ENCODE assay signal across 13 cellular contexts in the genomic region with DNA sequence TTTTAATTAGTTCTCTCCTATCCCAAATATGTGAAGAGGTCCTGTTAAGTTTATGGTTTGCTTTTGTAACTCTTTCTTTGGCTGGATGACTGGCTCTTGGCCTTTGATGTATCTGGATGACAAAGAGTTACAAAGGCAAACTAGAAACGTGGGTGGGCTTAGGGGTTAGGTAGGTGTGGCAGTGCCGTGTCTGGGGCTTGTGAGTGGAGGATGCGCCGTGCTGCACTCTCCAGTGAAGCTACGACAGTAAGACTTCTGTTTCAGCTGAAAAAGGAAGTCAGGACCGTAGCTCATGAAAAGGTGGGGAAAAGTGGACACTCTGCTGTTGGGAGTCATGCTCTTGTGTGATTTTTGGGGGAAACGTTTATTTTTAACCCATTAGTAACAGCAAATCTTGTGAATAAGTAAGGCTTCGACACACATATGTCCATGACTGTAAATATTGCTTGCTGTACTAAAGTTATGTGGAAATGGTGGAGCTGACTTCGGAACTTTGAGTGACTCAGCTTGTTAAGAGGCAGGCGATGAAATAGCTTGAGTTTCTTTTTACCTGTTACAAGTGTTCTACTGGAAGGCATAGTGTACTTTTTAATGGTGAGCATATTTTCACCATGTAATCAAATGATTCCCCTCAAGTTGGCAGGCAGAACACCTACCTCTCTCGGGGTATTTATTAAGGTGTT. TPM values are rescaled to one million over a fixed set of nuclear protein-coding genes. Genes with fewer than 3 reads are reported as not detected.
A peak's percentile ranks its signal among the peaks of the same experiment; 100 is the strongest.
DNase-seq lines count a peak whose midpoint lies in the region; ATAC-seq and TF ChIP-seq lines count a peak whose summit lies in the region.
"Had no signal": no experiment of that assay in that cellular context is flagged by ENCODE, and none has a peak within 500 bp of the region (broad histone marks: within the 10 kb centered on the region; RNA-seq: fewer than 3 reads in every experiment).

No MANE protein-coding gene starts in this region.

- POLR2A ChIA-PET in activated CD8-positive, alpha-beta T cell treated with anti-CD3 and anti-CD28 coated beads, Interleukin-2, amount 10 ng/mL, durations not matched to agents 7 days and 5 days (lab: Charles Lee), result interaction anchor here (0.7 to 5.8 kb wide), 15 partner anchors 10 to 221 kb away, joined by 3 to 80 read pairs (median 3); a partner anchor contains a TSS
- POLR2A ChIA-PET in CD4-positive, alpha-beta memory T cell (lab: Charles Lee; ENCODE audit: partially characterized antibody), result interaction anchor here (1.1 to 1.6 kb wide), 2 partner anchors 44 to 54 kb away, joined by 3 read pairs; a partner anchor contains a TSS

- H3K4me1 ChIP-seq in CD4-positive, alpha-beta memory T cell (ENCODE audit: insufficient read depth, low read length), result peaks cover 23% of the 10 kb centered on the region
- H3K4me1 ChIP-seq in osteoblast (ENCODE audit: insufficient read depth, low read length), result peaks cover 2% of the 10 kb centered on the region
- H3K4me1 ChIP-seq in body of pancreas, result peaks cover 6% of the 10 kb centered on the region

- no peaks in the 10 kb centered on the region for H3K79me2 ChIP-seq in osteoblast (ENCODE audit: insufficient read depth, low read length)

- H3K4me3 ChIP-seq in CD4-positive, alpha-beta memory T cell (ENCODE audit: low read length in 2 of 2), result no peak overlapping the region
- H3K4me3 ChIP-seq in osteoblast (ENCODE audit: insufficient read depth, low read length) (no peak overlapping the region), body of pancreas (no peak overlapping the region)
- H3K4me3 ChIP-seq: heart right ventricle had no signal

- TF ChIP-seq CTCF in osteoblast (IDR thresholded peaks at IDR 0.05; ENCODE audit: extremely low read depth, low read depth, low read length) (no peak), body of pancreas (IDR thresholded peaks at IDR 0.05) (no peak)

- peak; percentile 38 for DNase-seq in stimulated activated CD4-positive, alpha-beta T cell treated with anti-CD3 and anti-CD28 coated beads, Interleukin-1b, Interleukin-23, amount 100 ng/mL, for 48 hours
- no peak for DNase-seq in stimulated activated CD4-positive, alpha-beta T cell treated with anti-CD3 and anti-CD28 coated beads, Interleukin-12 subunit alpha, Interleukin-12 subunit beta, amount 100 ng/mL, for 4 hours
- DNase-seq in activated CD8-positive, alpha-beta T cell treated with anti-CD3 and anti-CD28 coated beads, Interleukin-2, amount 10 ng/mL, durations not matched to agents 7 days and 5 days, result peak; percentile 66
- DNase-seq in iris pigment epithelial cell (ENCODE audit: low read depth) (peak; percentile 25), DMS153 treated with DMSO at 0.1 percent for 48 hours (lab: John Stamatoyannopoulos, UW; ENCODE audit: unreplicated experiment) (no peak), osteoblast (ENCODE audit: insufficient read length, low spot score, missing footprints) (no peak), body of pancreas (no peak)
- no peak for DNase-seq in CD4-positive, alpha-beta memory T cell
- DNase-seq: brain microvascular endothelial cell, GDM1, heart right ventricle, Karpas-422 had no signal

- no peak overlapping the region for H3K4me2 ChIP-seq in osteoblast (ENCODE audit: insufficient read depth, low read length)

- H3K27me3 Mint-ChIP-seq in activated CD8-positive, alpha-beta T cell treated with anti-CD3 and anti-CD28 coated beads, Interleukin-2, amount 10 ng/mL, durations not matched to agents 7 days and 5 days (ENCODE audit: low read depth), result no peaks in the 10 kb centered on the region
- H3K27me3 Mint-ChIP-seq in CD4-positive, alpha-beta memory T cell, result no peaks in the 10 kb centered on the region

- peak overlapping the region; percentile 65 for H3K4me3 Mint-ChIP-seq in activated CD8-positive, alpha-beta T cell treated with anti-CD3 and anti-CD28 coated beads, Interleukin-2, amount 10 ng/mL, durations not matched to agents 7 days and 5 days
- peak overlapping the region in 3 of 8 donors; percentile 17 to 61 (median 20) for H3K4me3 Mint-ChIP-seq in CD4-positive, alpha-beta memory T cell

- H3K36me3 ChIP-seq in CD4-positive, alpha-beta memory T cell (ENCODE audit: insufficient read depth, low read length), result no peaks in the 10 kb centered on the region
- H3K36me3 ChIP-seq in osteoblast (ENCODE audit: insufficient read depth, low read length) (no peaks in the 10 kb centered on the region), body of pancreas (replicated peaks in 1 of 2; ENCODE audit: insufficient read depth in 1 of 2, low read depth in 2 of 2) (no peaks in the 10 kb centered on the region)
- H3K36me3 ChIP-seq: brain microvascular endothelial cell had no signal

- no peak for TF ChIP-seq POLR2A in body of pancreas (IDR thresholded peaks at IDR 0.05)

- peaks cover 75% of the 10 kb centered on the region for H3K4me1 Mint-ChIP-seq in activated CD8-positive, alpha-beta T cell treated with anti-CD3 and anti-CD28 coated beads, Interleukin-2, amount 10 ng/mL, durations not matched to agents 7 days and 5 days (ENCODE audit: low read depth)
- H3K4me1 Mint-ChIP-seq in CD4-positive, alpha-beta memory T cell, result peaks cover 18 to 44% (median 33%) of the 10 kb centered on the region in 4 donors

- H4K20me1 ChIP-seq in osteoblast (ENCODE audit: insufficient read depth, low read length), result peaks cover 13% of the 10 kb centered on the region

- ATAC-seq in activated CD8-positive, alpha-beta T cell treated with anti-CD3 and anti-CD28 coated beads, Interleukin-2, amount 10 ng/mL, durations not matched to agents 7 days and 5 days, result peak; percentile 45
- no peak for ATAC-seq in body of pancreas
- ATAC-seq: heart right ventricle had no signal

- peaks cover 7% of the 10 kb centered on the region for H3K36me3 Mint-ChIP-seq in activated CD8-positive, alpha-beta T cell treated with anti-CD3 and anti-CD28 coated beads, Interleukin-2, amount 10 ng/mL, durations not matched to agents 7 days and 5 days (ENCODE audit: low read depth)
- H3K36me3 Mint-ChIP-seq in CD4-positive, alpha-beta memory T cell, result peaks cover 5 to 11% of the 10 kb centered on the region in 2 donors

- CTCF ChIA-PET in activated CD8-positive, alpha-beta T cell treated with anti-CD3 and anti-CD28 coated beads, Interleukin-2, amount 10 ng/mL, durations not matched to agents 7 days and 5 days (lab: Charles Lee), result interaction anchor here (0.6 to 4.7 kb wide), 25 partner anchors 16 to 154 kb away, joined by 3 to 28 read pairs (median 4); no protein-coding TSS in a partner anchor
- CTCF ChIA-PET in CD4-positive, alpha-beta memory T cell (lab: Charles Lee; ENCODE audit: partially characterized antibody), result interaction anchor here (1.0 to 1.2 kb wide), 3 partner anchors 20 to 150 kb away, joined by 3 to 5 read pairs (median 3); no protein-coding TSS in a partner anchor

- H3K9me3 Mint-ChIP-seq in activated CD8-positive, alpha-beta T cell treated with anti-CD3 and anti-CD28 coated beads, Interleukin-2, amount 10 ng/mL, durations not matched to agents 7 days and 5 days (ENCODE audit: insufficient read depth), result no peaks in the 10 kb centered on the region
- H3K9me3 Mint-ChIP-seq in CD4-positive, alpha-beta memory T cell, result peaks cover 0 to 3% (median 0%) of the 10 kb centered on the region in 8 donors

- H3K27ac Mint-ChIP-seq in activated CD8-positive, alpha-beta T cell treated with anti-CD3 and anti-CD28 coated beads, Interleukin-2, amount 10 ng/mL, durations not matched to agents 7 days and 5 days, result peak overlapping the region; percentile 89
- H3K27ac Mint-ChIP-seq in CD4-positive, alpha-beta memory T cell, result peak overlapping the region in 1 of 7 donors; percentile 49

- no peaks in the 10 kb centered on the region for H3K9me3 ChIP-seq in CD4-positive, alpha-beta memory T cell (ENCODE audit: control insufficient read depth in 1 of 2, low read length in 2 of 2)
- no peaks in the 10 kb centered on the region for H3K9me3 ChIP-seq in osteoblast (ENCODE audit: low read depth, low read length)
- H3K9me3 ChIP-seq in body of pancreas, result no peaks in the 10 kb centered on the region
- H3K9me3 ChIP-seq: heart right ventricle had no signal

- no peak overlapping the region for H2AFZ ChIP-seq in osteoblast (ENCODE audit: low read length)

- H3K27ac ChIP-seq in CD4-positive, alpha-beta memory T cell (ENCODE audit: low read depth, low read length), result no peak overlapping the region
- H3K27ac ChIP-seq in osteoblast (ENCODE audit: low read depth, low read length), result no peak overlapping the region
- no peak overlapping the region for H3K27ac ChIP-seq in body of pancreas
- H3K27ac ChIP-seq: brain microvascular endothelial cell had no signal

- WGBS in body of pancreas, 2 donors, result 56 to 65% methylated on average over 11 of the region's 11 CpGs

- no peaks in the 10 kb centered on the region for H3K27me3 ChIP-seq in CD4-positive, alpha-beta memory T cell (ENCODE audit: insufficient read depth, low read length)
- H3K27me3 ChIP-seq in osteoblast (ENCODE audit: insufficient read depth, low read length) (no peaks in the 10 kb centered on the region), body of pancreas (no peaks in the 10 kb centered on the region)
- H3K27me3 ChIP-seq: brain microvascular endothelial cell, heart right ventricle had no signal

- intact Hi-C loops in CD4-positive, alpha-beta memory T cell (cut with micrococcal nuclease), result no loop called here
- intact Hi-C loops in body of pancreas (cut with DNase I), result no loop called here

RNA-seq across cellular contexts. Expression of a gene that starts 45.6 kb away (rescaled TPM):
- 10 to 100 TPM; 32.6 to 33.2 TPM for total RNA-seq in activated CD8-positive, alpha-beta T cell treated with anti-CD3 and anti-CD28 coated beads, Interleukin-2, amount 10 ng/mL, durations not matched to agents 7 days and 5 days
- total RNA-seq in CD4-positive, alpha-beta memory T cell, result 10 to 100 TPM; 43.4 to 49.4 TPM
- polyA plus RNA-seq in CD4-positive, alpha-beta memory T cell, result 10 to 100 TPM; 32.8 to 34.4 TPM
- total RNA-seq in osteoblast (18.1 and 25.6 TPM in 2 replicates), body of pancreas (10 to 100 TPM; 13.8 to 34.8 TPM)

RNA-seq across cellular contexts. Expression of a gene that starts 53.6 kb away (rescaled TPM):
- 10 to 100 TPM; 91.2 to 95.2 TPM for total RNA-seq in activated CD8-positive, alpha-beta T cell treated with anti-CD3 and anti-CD28 coated beads, Interleukin-2, amount 10 ng/mL, durations not matched to agents 7 days and 5 days
- 1 to 10 TPM; 8.5 to 8.6 TPM for total RNA-seq in CD4-positive, alpha-beta memory T cell
- polyA plus RNA-seq in CD4-positive, alpha-beta memory T cell, result 1 to 10 TPM; 2.7 to 5.7 TPM
- total RNA-seq in osteoblast, result under 0.01 TPM in 2 replicates
- total RNA-seq in body of pancreas, result under 1 TPM in 1 of 2 donors, not detected in 1; 0.26 TPM
- polyA plus RNA-seq: BJ had no signal

Comparison
In these comparisons a context has a peak if more than half of its experiments do, and no peak if none do; other contexts are left out.
1. DNase-seq: peak in stimulated activated CD4-positive, alpha-beta T cell treated with anti-CD3 and anti-CD28 coated beads, Interleukin-1b, Interleukin-23, amount 100 ng/mL, for 48 hours (single experiment), activated CD8-positive, alpha-beta T cell treated with anti-CD3 and anti-CD28 coated beads, Interleukin-2, amount 10 ng/mL, durations not matched to agents 7 days and 5 days (single experiment) and iris pigment epithelial cell (single experiment); none in stimulated activated CD4-positive, alpha-beta T cell treated with anti-CD3 and anti-CD28 coated beads, Interleukin-12 subunit alpha, Interleukin-12 subunit beta, amount 100 ng/mL, for 4 hours (single experiment), CD4-positive, alpha-beta memory T cell (0 of 5), DMS153 treated with DMSO at 0.1 percent for 48 hours (single experiment), osteoblast (single experiment) and body of pancreas (0 of 4).
2. RNA of a gene that starts 53.6 kb away (total RNA-seq): 91.2 to 95.2 TPM in activated CD8-positive, alpha-beta T cell treated with anti-CD3 and anti-CD28 coated beads, Interleukin-2, amount 10 ng/mL, durations not matched to agents 7 days and 5 days; 8.5 to 8.6 TPM in CD4-positive, alpha-beta memory T cell, 0.26 TPM in body of pancreas and under 0.01 TPM in osteoblast; every median in the first group is over 4 times any median in the second.